Comparison of ENCODE assay signal across 27 cellular contexts in the genomic region with DNA sequence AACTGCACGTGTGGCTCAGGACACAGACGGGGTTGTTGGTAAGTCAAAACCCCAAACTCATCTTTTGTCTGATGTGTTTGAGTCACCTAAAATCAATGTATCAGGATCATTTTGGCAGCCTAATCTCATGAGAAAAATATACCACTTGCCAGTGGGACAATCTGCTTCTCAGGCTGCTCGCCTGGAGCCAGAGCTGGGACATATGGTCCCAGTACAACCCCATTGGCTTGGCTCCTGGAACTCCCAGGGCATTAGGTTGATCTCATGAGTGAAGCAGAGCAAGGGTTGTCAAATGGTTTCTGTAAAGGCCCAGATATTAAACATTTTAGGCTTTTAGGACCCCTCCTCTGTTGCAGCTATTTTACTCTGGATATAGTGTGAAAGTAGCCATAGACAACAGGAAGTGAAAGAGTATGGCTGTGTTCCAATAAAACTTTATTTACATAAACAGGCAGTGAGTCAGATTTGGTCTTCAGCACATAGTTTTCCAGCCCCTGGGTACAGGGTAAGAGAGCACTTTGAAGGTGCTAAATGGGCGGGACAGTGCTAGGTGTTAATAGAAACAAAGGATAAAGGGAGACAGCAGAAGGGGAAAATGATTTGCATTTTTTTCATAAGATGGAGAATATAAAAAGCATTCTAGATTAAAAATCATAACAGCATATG.
DNase-seq lines count a peak whose midpoint lies in the region; ATAC-seq and TF ChIP-seq lines count a peak whose summit lies in the region.
"Had no signal": no experiment of that assay in that cellular context is flagged by ENCODE, and none has a peak within 500 bp of the region (broad histone marks: within the 10 kb centered on the region; RNA-seq: fewer than 3 reads in every experiment).

No MANE protein-coding gene starts in this region.

- no peaks in the 10 kb centered on the region for H3K36me3 Mint-ChIP-seq in naive thymus-derived CD4-positive, alpha-beta T cell
- H3K36me3 Mint-ChIP-seq: activated CD8-positive, alpha-beta memory T cell treated with anti-CD3 and anti-CD28 coated beads, Interleukin-2, amount 10 ng/mL, durations not matched to agents 7 days and 5 days; naive thymus-derived CD8-positive, alpha-beta T cell had no signal

- H3K9me3 ChIP-seq in IMR-90 (ENCODE audit: control insufficient read depth, insufficient read depth, low read length): no peaks in the 10 kb centered on the region
- H3K9me3 ChIP-seq in PC-3 (ENCODE audit: low read length): no peaks in the 10 kb centered on the region
- no peaks in the 10 kb centered on the region for H3K9me3 ChIP-seq in naive thymus-derived CD4-positive, alpha-beta T cell (ENCODE audit: control insufficient read depth in 2 of 3, low read length in 3 of 3)
- H3K9me3 ChIP-seq: body of pancreas, vagina had no signal

- H3K23ac ChIP-seq in IMR-90 (ENCODE audit: low read depth, low read length): no peak overlapping the region

- DNase-seq in DMS 273 (lab: John Stamatoyannopoulos, UW; ENCODE audit: unreplicated experiment) (peak; percentile 51), DMS 273 treated with DMSO at 0.1 percent for 48 hours (lab: John Stamatoyannopoulos, UW) (no peak), IMR-90 (no peak), PC-3 (peak; percentile 49), fibroblast of villous mesenchyme (ENCODE audit: low read depth) (peak; percentile 19), NCI-H2107 (lab: John Stamatoyannopoulos, UW) (no peak)
- no peak for DNase-seq in naive thymus-derived CD4-positive, alpha-beta T cell
- DNase-seq: activated CD4-positive, alpha-beta T cell treated with anti-CD3 and anti-CD28 coated beads for 48 hours; activated CD8-positive, alpha-beta memory T cell treated with anti-CD3 and anti-CD28 coated beads, Interleukin-2, amount 10 ng/mL, durations not matched to agents 7 days and 5 days; activated naive CD4-positive, alpha-beta T cell; activated T-cell treated with anti-CD3 and anti-CD28 coated beads, Interleukin-2, amount 50 U/mL, for 48 hours; AML-193; body of pancreas; DMS79; left ventricle myocardium superior; midbrain; naive thymus-derived CD8-positive, alpha-beta T cell; NCI-H146; NCI-H748 treated with DMSO at 0.1 percent for 48 hours; nucleus accumbens; stimulated activated naive CD4-positive, alpha-beta T cell treated with Interleukin-2 at 50 U/mL for 16 hours had no signal

- H4K20me1 ChIP-seq in IMR-90 (ENCODE audit: insufficient read depth, low read length) (no peaks in the 10 kb centered on the region), PC-3 (ENCODE audit: low read length) (no peaks in the 10 kb centered on the region)

- H4K8ac ChIP-seq in IMR-90 (ENCODE audit: low read depth in 2 of 2, low read length in 2 of 2): no peak overlapping the region

- H3K14ac ChIP-seq in IMR-90 (replicated peaks; ENCODE audit: low read depth, low read length): no peak overlapping the region

- ATAC-seq in IMR-90 (ENCODE audit: low read depth) (peak; percentile 17; the same call in 1 of the 2 replicates), PC-3 (no peak), HG03378 (IDR thresholded peaks at IDR 0.05; ENCODE audit: unreplicated experiment) (no peak)
- no peak for ATAC-seq in naive thymus-derived CD4-positive, alpha-beta T cell
- ATAC-seq: activated CD8-positive, alpha-beta memory T cell treated with anti-CD3 and anti-CD28 coated beads, Interleukin-2, amount 10 ng/mL, durations not matched to agents 7 days and 5 days; body of pancreas; HCT116; left ventricle myocardium superior; naive thymus-derived CD8-positive, alpha-beta T cell; Right ventricle myocardium inferior had no signal

- no peak overlapping the region; the same call in 1 of the 2 replicates for H3K4ac ChIP-seq in IMR-90 (ENCODE audit: low read depth, low read length)

- no peaks in the 10 kb centered on the region for H3K4me1 Mint-ChIP-seq in naive thymus-derived CD4-positive, alpha-beta T cell
- H3K4me1 Mint-ChIP-seq: activated CD8-positive, alpha-beta memory T cell treated with anti-CD3 and anti-CD28 coated beads, Interleukin-2, amount 10 ng/mL, durations not matched to agents 7 days and 5 days; naive thymus-derived CD8-positive, alpha-beta T cell had no signal

- no peaks in the 10 kb centered on the region for H3K79me1 ChIP-seq in IMR-90 (ENCODE audit: low read depth in 1 of 2, low read length in 2 of 2)

- peaks cover 0 to 16% (median 11%) of the 10 kb centered on the region in 5 donors for H3K27me3 Mint-ChIP-seq in naive thymus-derived CD4-positive, alpha-beta T cell
- H3K27me3 Mint-ChIP-seq: activated CD8-positive, alpha-beta memory T cell treated with anti-CD3 and anti-CD28 coated beads, Interleukin-2, amount 10 ng/mL, durations not matched to agents 7 days and 5 days had no signal

- in situ Hi-C loops in IMR-90 (cut with MboI; ENCODE audit: low sequenced_read_pairs): loop anchor here (25.0 kb wide), 1 partner anchor 307 kb away; no protein-coding TSS in a partner anchor

- dilution Hi-C loops in IMR-90 (cut with HindIII; ENCODE audit: low sequenced_read_pairs, unreplicated experiment): no loop called here

- no peak overlapping the region for H3K56ac ChIP-seq in IMR-90 (ENCODE audit: extremely low read depth, insufficient read depth, low read length)

- TF ChIP-seq CTCF in IMR-90 (conservative IDR thresholded peaks at IDR 0.05; ENCODE audit: low read depth, low read length) (no peak), PC-3 (conservative IDR thresholded peaks at IDR 0.05; ENCODE audit: low read depth, low read length) (no peak), fibroblast of villous mesenchyme (IDR thresholded peaks at IDR 0.05; ENCODE audit: insufficient read depth, low read depth, low read length) (no peak)

- H3F3A ChIP-seq in PC-3 (ENCODE audit: low read length, unreplicated experiment): no peaks in the 10 kb centered on the region

- H3K9me2 ChIP-seq in PC-3 (replicated peaks; ENCODE audit: low read length): no peaks in the 10 kb centered on the region

- no peak overlapping the region for H2AK9ac ChIP-seq in IMR-90 (replicated peaks; ENCODE audit: low read depth, low read length, poor library complexity)

- no peak overlapping the region for H3K4me3 Mint-ChIP-seq in naive thymus-derived CD4-positive, alpha-beta T cell
- H3K4me3 Mint-ChIP-seq: activated CD8-positive, alpha-beta memory T cell treated with anti-CD3 and anti-CD28 coated beads, Interleukin-2, amount 10 ng/mL, durations not matched to agents 7 days and 5 days; naive thymus-derived CD8-positive, alpha-beta T cell had no signal

- H2BK120ac ChIP-seq in IMR-90 (ENCODE audit: low read depth, low read length): no peak overlapping the region

- TF ChIP-seq POLR2A in IMR-90 (IDR thresholded peaks at IDR 0.05; ENCODE audit: low read depth, low read length): no peak

- no peak overlapping the region for H3K18ac ChIP-seq in IMR-90 (ENCODE audit: low read depth, low read length)

- CTCF ChIA-PET in IMR-90 (lab: Yijun Ruan, JAX) (no interaction called here), PC-3 (lab: Charles Lee) (no interaction called here)
- CTCF ChIA-PET in naive thymus-derived CD4-positive, alpha-beta T cell (lab: Charles Lee): no interaction called here

- no peak overlapping the region for H2AFZ ChIP-seq in IMR-90 (replicated peaks; ENCODE audit: low read length, poor library complexity)
- no peak overlapping the region for H2AFZ ChIP-seq in PC-3 (ENCODE audit: low read length)

- H3K79me2 ChIP-seq in PC-3 (ENCODE audit: low read length): no peaks in the 10 kb centered on the region

- no peak overlapping the region for H3K27ac Mint-ChIP-seq in naive thymus-derived CD4-positive, alpha-beta T cell
- H3K27ac Mint-ChIP-seq: activated CD8-positive, alpha-beta memory T cell treated with anti-CD3 and anti-CD28 coated beads, Interleukin-2, amount 10 ng/mL, durations not matched to agents 7 days and 5 days; naive thymus-derived CD8-positive, alpha-beta T cell had no signal

- peaks cover 0 to 8% (median 0%) of the 10 kb centered on the region in 11 donors for H3K9me3 Mint-ChIP-seq in naive thymus-derived CD4-positive, alpha-beta T cell

- WGBS in IMR-90 (ENCODE audit: extremely low coverage in 2 of 2, insufficient read length in 1 of 2), 2 experiments: 67% methylated on average over 1 of the region's 4 CpGs; no CpG with 5 or more reads in 1 of the 2 experiments

- intact Hi-C loops in IMR-90 (cut with micrococcal nuclease): no loop called here
- intact Hi-C loops in PC-3 (cut with micrococcal nuclease): no loop called here
- intact Hi-C loops in naive thymus-derived CD4-positive, alpha-beta T cell (cut with micrococcal nuclease): no loop called here

- no peak overlapping the region for H3K4me3 ChIP-seq in IMR-90 (ENCODE audit: insufficient read depth, low read depth, low read length)
- no peak overlapping the region for H3K4me3 ChIP-seq in PC-3 (ENCODE audit: low read length)
- no peak overlapping the region for H3K4me3 ChIP-seq in fibroblast of villous mesenchyme (ENCODE audit: low read depth, low read length)
- no peak overlapping the region for H3K4me3 ChIP-seq in naive thymus-derived CD4-positive, alpha-beta T cell (ENCODE audit: low read length)
- H3K4me3 ChIP-seq: body of pancreas, vagina had no signal

- H3K27me3 ChIP-seq in IMR-90 (ENCODE audit: control insufficient read depth, insufficient read depth, low read length) (no peaks in the 10 kb centered on the region), PC-3 (ENCODE audit: low read length) (no peaks in the 10 kb centered on the region)
- no peaks in the 10 kb centered on the region for H3K27me3 ChIP-seq in naive thymus-derived CD4-positive, alpha-beta T cell (ENCODE audit: control insufficient read depth in 2 of 2, insufficient read depth in 2 of 2, low read length in 2 of 2)
- H3K27me3 ChIP-seq: body of pancreas, vagina had no signal

- no peak overlapping the region for H3K27ac ChIP-seq in IMR-90 (ENCODE audit: insufficient read depth, low read length)
- no peak overlapping the region for H3K27ac ChIP-seq in PC-3 (ENCODE audit: low read length)
- H3K27ac ChIP-seq in naive thymus-derived CD4-positive, alpha-beta T cell (ENCODE audit: low read depth, low read length): no peak overlapping the region
- H3K27ac ChIP-seq: 22Rv1, body of pancreas, KMS-11, vagina had no signal

- H2BK20ac ChIP-seq in IMR-90 (ENCODE audit: low read depth, low read length): no peak overlapping the region

- H2BK5ac ChIP-seq in IMR-90 (ENCODE audit: low read depth, low read length, poor library complexity, severe bottlenecking): no peak overlapping the region

- H3K4me1 ChIP-seq in IMR-90 (ENCODE audit: control insufficient read depth, insufficient read depth, low read length) (no peaks in the 10 kb centered on the region; the same call in 1 of the 2 replicates), PC-3 (ENCODE audit: insufficient read depth, low read length) (peaks cover 12% of the 10 kb centered on the region; the same call in 1 of the 2 replicates)
- H3K4me1 ChIP-seq in naive thymus-derived CD4-positive, alpha-beta T cell (ENCODE audit: control insufficient read depth in 2 of 2, insufficient read depth in 2 of 2, low read length in 2 of 2): no peaks in the 10 kb centered on the region
- H3K4me1 ChIP-seq: vagina had no signal

- no peak overlapping the region for H2AK5ac ChIP-seq in IMR-90 (ENCODE audit: low read depth, low read length)

- no peak overlapping the region for H4K91ac ChIP-seq in IMR-90 (ENCODE audit: insufficient read depth, low read depth, low read length)

- no peak for TF ChIP-seq RAD21 in IMR-90 (IDR thresholded peaks at IDR 0.05; ENCODE audit: low read length)

- H3K9me1 ChIP-seq in IMR-90 (ENCODE audit: insufficient read depth, low read length): no peaks in the 10 kb centered on the region

- POLR2A ChIA-PET in IMR-90 (lab: Charles Lee; ENCODE audit: unreplicated experiment) (no interaction called here), PC-3 (lab: Charles Lee; ENCODE audit: unreplicated experiment) (no interaction called here)
- POLR2A ChIA-PET in naive thymus-derived CD4-positive, alpha-beta T cell (lab: Charles Lee): no interaction called here

- H3K9ac ChIP-seq in IMR-90 (ENCODE audit: low read depth, low read length): no peak overlapping the region
- H3K9ac ChIP-seq in PC-3 (ENCODE audit: low read length): no peak overlapping the region
- H3K9ac ChIP-seq: KMS-11 had no signal

- BruUV-seq in IMR-90 (replicated peaks; lab: Mats Ljungman, UMichigan) (no TSS peak), PC-3 (replicated peaks; lab: Mats Ljungman, UMichigan) (no TSS peak)

- H2BK15ac ChIP-seq in IMR-90 (ENCODE audit: low read depth, low read length): no peak overlapping the region

- H4K5ac ChIP-seq in IMR-90 (ENCODE audit: low read depth, low read length): no peak overlapping the region

- no peaks in the 10 kb centered on the region for H3K36me3 ChIP-seq in IMR-90 (ENCODE audit: control insufficient read depth, insufficient read depth, low read length)
- no peaks in the 10 kb centered on the region for H3K36me3 ChIP-seq in PC-3 (ENCODE audit: low read depth, low read length)
- H3K36me3 ChIP-seq in naive thymus-derived CD4-positive, alpha-beta T cell (ENCODE audit: control insufficient read depth in 2 of 3, insufficient read depth in 3 of 3, low read length in 3 of 3): no peaks in the 10 kb centered on the region
- H3K36me3 ChIP-seq: vagina had no signal

- no peak overlapping the region for H3K4me2 ChIP-seq in IMR-90 (ENCODE audit: low read depth, low read length)
- no peak overlapping the region for H3K4me2 ChIP-seq in PC-3 (ENCODE audit: low read length)
- H3K4me2 ChIP-seq: KMS-11 had no signal

Comparison
In these comparisons a context has a peak if more than half of its experiments do, and no peak if none do; other contexts are left out.
1. DNase-seq: peak in DMS 273 (single experiment), PC-3 (single experiment) and fibroblast of villous mesenchyme (single experiment); none in DMS 273 treated with DMSO at 0.1 percent for 48 hours (single experiment), IMR-90 (single experiment), naive thymus-derived CD4-positive, alpha-beta T cell (0 of 9) and NCI-H2107 (single experiment).